Comparison of ENCODE assay signal across 1 cellular context in the genomic region with DNA sequence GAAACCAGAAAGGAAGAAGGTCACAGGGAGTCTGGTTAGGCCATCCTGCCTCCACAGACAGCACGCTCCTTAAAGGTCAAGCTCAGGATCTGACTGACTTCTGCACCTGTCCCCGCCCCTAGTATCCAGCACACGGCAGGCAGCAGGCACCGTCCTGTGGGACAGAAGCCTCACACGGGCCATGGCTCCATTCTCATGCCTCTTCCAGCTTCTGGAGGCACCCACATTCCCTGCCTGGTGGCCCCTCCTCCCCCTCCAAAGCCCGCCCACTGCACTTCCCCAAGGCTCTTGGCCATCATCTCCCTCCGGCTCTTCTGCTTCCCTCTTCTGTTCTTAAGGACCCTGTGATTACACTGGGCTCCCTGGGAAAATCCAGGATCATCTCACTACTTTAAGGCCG.
TF ChIP-seq lines count a peak whose summit lies in the region.

No MANE protein-coding gene starts in this region.

TF ChIP-seq in GM12878, 131 proteins besides CTCF, POLR2A, EP300 and RAD21:
- no peak for TF ChIP-seq IKZF1 (conservative IDR thresholded peaks at IDR 0.05)
- TF ChIP-seq, protein P1, sequence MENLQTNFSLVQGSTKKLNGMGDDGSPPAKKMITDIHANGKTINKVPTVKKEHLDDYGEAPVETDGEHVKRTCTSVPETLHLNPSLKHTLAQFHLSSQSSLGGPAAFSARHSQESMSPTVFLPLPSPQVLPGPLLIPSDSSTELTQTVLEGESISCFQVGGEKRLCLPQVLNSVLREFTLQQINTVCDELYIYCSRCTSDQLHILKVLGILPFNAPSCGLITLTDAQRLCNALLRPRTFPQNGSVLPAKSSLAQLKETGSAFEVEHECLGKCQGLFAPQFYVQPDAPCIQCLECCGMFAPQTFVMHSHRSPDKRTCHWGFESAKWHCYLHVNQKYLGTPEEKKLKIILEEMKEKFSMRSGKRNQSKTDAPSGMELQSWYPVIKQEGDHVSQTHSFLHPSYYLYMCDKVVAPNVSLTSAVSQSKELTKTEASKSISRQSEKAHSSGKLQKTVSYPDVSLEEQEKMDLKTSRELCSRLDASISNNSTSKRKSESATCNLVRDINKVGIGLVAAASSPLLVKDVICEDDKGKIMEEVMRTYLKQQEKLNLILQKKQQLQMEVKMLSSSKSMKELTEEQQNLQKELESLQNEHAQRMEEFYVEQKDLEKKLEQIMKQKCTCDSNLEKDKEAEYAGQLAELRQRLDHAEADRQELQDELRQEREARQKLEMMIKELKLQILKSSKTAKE (IDR thresholded peaks at IDR 0.05; ENCODE audit: low read depth, poor library complexity, severe bottlenecking) = no peak
- TF ChIP-seq PAX5 (IDR thresholded peaks at IDR 0.05; ENCODE audit: borderline replicate concordance, low read depth, low read length) = no peak
- no peak for TF ChIP-seq DPF2 (IDR thresholded peaks at IDR 0.05)
- no peak for TF ChIP-seq MEF2A (IDR thresholded peaks at IDR 0.05; ENCODE audit: insufficient read depth, low read depth, low read length)
- TF ChIP-seq, protein P2, sequence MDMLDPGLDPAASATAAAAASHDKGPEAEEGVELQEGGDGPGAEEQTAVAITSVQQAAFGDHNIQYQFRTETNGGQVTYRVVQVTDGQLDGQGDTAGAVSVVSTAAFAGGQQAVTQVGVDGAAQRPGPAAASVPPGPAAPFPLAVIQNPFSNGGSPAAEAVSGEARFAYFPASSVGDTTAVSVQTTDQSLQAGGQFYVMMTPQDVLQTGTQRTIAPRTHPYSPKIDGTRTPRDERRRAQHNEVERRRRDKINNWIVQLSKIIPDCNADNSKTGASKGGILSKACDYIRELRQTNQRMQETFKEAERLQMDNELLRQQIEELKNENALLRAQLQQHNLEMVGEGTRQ (IDR thresholded peaks at IDR 0.05; ENCODE audit: borderline replicate concordance, low read depth, low read length) = no peak
TF ChIP-seq in GM12878: peak in this region for 0.
